In the genomic region with DNA sequence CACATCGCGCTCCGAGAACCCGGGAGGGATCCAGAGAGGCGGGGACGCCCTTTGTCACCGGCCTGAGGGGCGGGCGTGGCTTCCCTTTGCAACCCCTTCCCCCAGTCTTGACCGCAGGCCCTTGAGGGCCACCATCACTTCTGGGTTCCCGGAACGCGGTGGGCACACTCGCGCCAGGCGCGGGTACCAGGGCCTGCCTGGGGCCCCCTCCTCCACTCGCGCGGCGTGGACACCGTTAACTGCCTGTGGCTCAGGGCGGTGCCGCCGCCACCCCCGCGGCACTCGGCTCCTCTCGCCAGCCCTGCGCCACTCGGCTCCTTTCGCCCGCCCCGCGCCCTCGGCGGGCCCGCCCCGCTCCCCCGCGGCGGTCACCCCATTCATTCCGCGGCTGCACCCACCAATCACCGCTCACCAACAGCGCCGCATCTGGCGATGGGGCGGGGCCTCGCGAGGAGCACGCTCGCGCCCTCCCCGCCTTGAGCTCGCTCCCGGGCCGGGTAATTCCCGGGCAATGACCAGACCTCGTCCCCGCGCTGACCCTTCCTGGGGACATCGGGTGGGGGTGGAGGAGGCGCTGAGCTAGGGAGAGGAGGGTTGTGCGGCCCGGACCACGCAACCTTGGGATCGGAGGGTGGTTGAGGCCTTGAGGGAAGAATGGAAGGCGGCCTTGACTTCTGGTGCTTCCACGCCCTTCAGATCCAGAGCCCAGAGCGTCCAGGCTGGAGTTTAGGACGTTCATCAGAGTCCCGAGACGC, we compare ENCODE assay signal across 8 cellular contexts. TPM values are rescaled to one million over a fixed set of nuclear protein-coding genes. Genes with fewer than 3 reads are reported as not detected.
A peak's percentile ranks its signal among the peaks of the same experiment; 100 is the strongest.
DNase-seq lines count a peak whose midpoint lies in the region; ATAC-seq and TF ChIP-seq lines count a peak whose summit lies in the region.

No MANE protein-coding gene starts in this region.

- H3K4me1 ChIP-seq in ovary (ENCODE audit: insufficient read depth) = peaks cover 3% of the 10 kb centered on the region
- peaks cover 11% of the 10 kb centered on the region for H3K4me1 ChIP-seq in thymus (ENCODE audit: control insufficient read depth, insufficient read depth, low read length)

- H3K36me3 ChIP-seq in ovary (no peaks in the 10 kb centered on the region), thymus (ENCODE audit: control insufficient read depth, insufficient read depth) (no peaks in the 10 kb centered on the region)

- H3K27ac ChIP-seq in ovary = peak overlapping the region; percentile 89 to 94
- peak overlapping the region; percentile 97 for H3K27ac ChIP-seq in thymus (ENCODE audit: low read depth)

- intact Hi-C loops in Right ventricle myocardium inferior (cut with DNase I) = loop anchor here (5.0 to 10.0 kb wide), 2 partner anchors 123 to 364 kb away; a partner anchor contains a TSS
- intact Hi-C loops in ovary (cut with DNase I) = no loop called here

- peak; percentile 95 for ATAC-seq in HG02588 (IDR thresholded peaks at IDR 0.05; ENCODE audit: unreplicated experiment)
- peak; percentile 98 for ATAC-seq in Right ventricle myocardium inferior

- 0 to 1% (median 1%) methylated on average over 52 to 74 of the region's 74 CpGs for WGBS in ovary, 3 donors
- under 1% methylated on average over 74 of the region's 74 CpGs for WGBS in thymus

- peak; percentile 68 for TF ChIP-seq POLR2A in ovary (IDR thresholded peaks at IDR 0.05)

- TF ChIP-seq CTCF in GM10266 (IDR thresholded peaks at IDR 0.05; ENCODE audit: control insufficient read depth, insufficient read depth, low read depth, missing control alignments) (no peak), ovary (IDR thresholded peaks at IDR 0.05) (no peak)

- TF ChIP-seq EP300 in ovary (IDR thresholded peaks at IDR 0.05) = no peak

- H3K9me3 ChIP-seq in ovary (no peaks in the 10 kb centered on the region), thymus (ENCODE audit: control insufficient read depth) (no peaks in the 10 kb centered on the region)

- DNase-seq in GM10266 (ENCODE audit: extremely low spot score) = peak; percentile 98
- peak; percentile 93 for DNase-seq in NCI-H1105 (lab: John Stamatoyannopoulos, UW)
- DNase-seq in SKM-1 treated with dmso at 0.1 percent for 144 hours (lab: John Stamatoyannopoulos, UW; ENCODE audit: unreplicated experiment) = peak; percentile 89
- peak; percentile 73 for DNase-seq in activated naive CD8-positive, alpha-beta T cell treated with anti-CD3 and anti-CD28 coated beads, Interleukin-2, amount 50 U/mL, for 16 hours (ENCODE audit: low read depth, low spot score)
- DNase-seq in Right ventricle myocardium inferior (ENCODE audit: missing footprints) = peak; percentile 98
- peak; percentile 94 to 97 (median 97) for DNase-seq in ovary

- H3K27me3 ChIP-seq in ovary = no peaks in the 10 kb centered on the region
- H3K27me3 ChIP-seq in thymus (ENCODE audit: control insufficient read depth, insufficient read depth) = no peaks in the 10 kb centered on the region

- H3K4me3 ChIP-seq in ovary = peak overlapping the region; percentile 51
- H3K4me3 ChIP-seq in thymus (ENCODE audit: low read length) = peak overlapping the region; percentile 79

RNA-seq across cellular contexts. Expression of a gene that starts 10.5 kb away (rescaled TPM):
- total RNA-seq in Right ventricle myocardium inferior (28.0 TPM), ovary (10 to 100 TPM; 14.7 to 84.4 (median 41.8) TPM)
- polyA plus RNA-seq in ovary (100 to 1,000 TPM in 1 of 2 donors, 10 to 100 TPM in 1; 26.9 to 191 TPM), thymus (62.8 TPM)

Comparison
In these comparisons a context has a peak if more than half of its experiments do, and no peak if none do; other contexts are left out.
1. Peak in every context shown above with its lines: DNase-seq, ATAC-seq, H3K4me3 ChIP-seq and H3K27ac ChIP-seq.